In the genomic region with DNA sequence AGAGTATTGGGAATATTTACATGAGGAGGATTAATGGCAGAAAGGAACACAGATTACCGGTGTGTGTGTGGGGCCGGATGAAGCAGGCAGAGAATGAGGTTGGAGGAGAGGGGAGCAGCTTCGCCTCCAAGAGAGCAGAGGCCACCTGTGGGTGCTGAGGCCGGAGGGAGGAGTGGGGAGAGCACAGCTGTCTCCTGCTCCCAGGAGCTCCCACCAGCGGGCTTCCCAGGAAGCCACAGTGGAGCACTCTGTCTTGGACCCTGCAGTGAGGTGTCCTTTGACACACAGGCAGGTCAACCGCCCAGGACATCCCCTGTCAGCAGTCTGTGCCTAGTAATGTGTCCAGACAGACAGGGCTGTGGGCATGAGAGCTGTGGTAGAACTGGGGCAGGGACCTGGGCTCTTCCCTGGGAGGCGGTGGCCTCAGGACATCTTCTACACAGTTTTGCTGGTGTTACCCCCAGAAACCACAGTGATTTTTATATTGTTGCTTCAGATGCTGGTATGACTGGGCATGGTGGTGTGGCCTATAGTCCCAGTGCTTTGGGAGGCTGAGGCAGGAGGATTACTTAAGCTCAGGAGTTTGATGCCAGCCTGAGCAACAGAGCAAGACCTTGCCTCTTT, we compare ENCODE assay signal across 26 cellular contexts. TPM values are rescaled to one million over a fixed set of nuclear protein-coding genes. Genes with fewer than 3 reads are reported as not detected.
DNase-seq lines count a peak whose midpoint lies in the region; ATAC-seq and TF ChIP-seq lines count a peak whose summit lies in the region.
"Had no signal": no experiment of that assay in that cellular context is flagged by ENCODE, and none has a peak within 500 bp of the region (broad histone marks: within the 10 kb centered on the region; RNA-seq: fewer than 3 reads in every experiment).

No MANE protein-coding gene starts in this region.

- H3K4me3 Mint-ChIP-seq in activated CD4-positive, alpha-beta T cell treated with anti-CD3 and anti-CD28 coated beads for 36 hours: no peak overlapping the region
- H3K4me3 Mint-ChIP-seq in glutamatergic neuron (ENCODE audit: unreplicated experiment) (no peak overlapping the region), type B pancreatic cell (no peak overlapping the region)
- H3K4me3 Mint-ChIP-seq: CD4-positive, alpha-beta T cell; T-cell had no signal

- ATAC-seq in activated CD4-positive, alpha-beta T cell treated with anti-CD3 and anti-CD28 coated beads for 36 hours: no peak
- no peak for ATAC-seq in Right ventricle myocardium inferior
- ATAC-seq in left ventricle myocardium superior: no peak
- ATAC-seq in HG03342 (IDR thresholded peaks at IDR 0.05; ENCODE audit: unreplicated experiment): no peak
- ATAC-seq: heart left ventricle, psoas muscle, T-cell had no signal

- POLR2A ChIA-PET in activated CD4-positive, alpha-beta T cell treated with anti-CD3 and anti-CD28 coated beads for 36 hours (lab: Charles Lee): no interaction called here

- peaks cover 14% of the 10 kb centered on the region for H3K4me1 Mint-ChIP-seq in activated CD4-positive, alpha-beta T cell treated with anti-CD3 and anti-CD28 coated beads for 36 hours
- H3K4me1 Mint-ChIP-seq in glutamatergic neuron (ENCODE audit: low read depth, unreplicated experiment) (peaks cover 12% of the 10 kb centered on the region), type B pancreatic cell (ENCODE audit: unreplicated experiment) (no peaks in the 10 kb centered on the region)

- DNase-seq in activated CD4-positive, alpha-beta T cell treated with anti-CD3 and anti-CD28 coated beads for 36 hours: no peak
- DNase-seq in activated CD4-positive, alpha-beta T cell treated with anti-CD3 and anti-CD28 coated beads for 4 hours: no peak
- peak; percentile 35 for DNase-seq in Right ventricle myocardium inferior (ENCODE audit: missing footprints)
- no peak for DNase-seq in left ventricle myocardium superior
- DNase-seq in glutamatergic neuron: no peak
- no peak for DNase-seq in type B pancreatic cell (ENCODE audit: extremely low spot score, unreplicated experiment)
- DNase-seq in effector CD8-positive, alpha-beta T cell (lab: John Stamatoyannopoulos, UW): no peak
- DNase-seq: 8988T; activated CD4-positive, alpha-beta T cell treated with anti-CD3 and anti-CD28 coated beads for 48 hours; anterior cingulate cortex; CD4-positive, alpha-beta T cell; cortex of kidney; DMS 273 treated with DMSO at 0.1 percent for 48 hours; EL; heart left ventricle; kidney; NCI-H1436; NCI-H446 treated with DMSO at 0.1 percent for 48 hours; RPMI8226; sigmoid colon; stimulated activated CD4-positive, alpha-beta T cell treated with anti-CD3 and anti-CD28 coated beads, Interleukin-15, amount 100 ng/mL, for 24 hours; stomach; T-cell had no signal

- H3K9me3 Mint-ChIP-seq in activated CD4-positive, alpha-beta T cell treated with anti-CD3 and anti-CD28 coated beads for 36 hours (ENCODE audit: low read depth): no peaks in the 10 kb centered on the region
- H3K9me3 Mint-ChIP-seq in glutamatergic neuron (ENCODE audit: unreplicated experiment): peaks cover 2% of the 10 kb centered on the region
- no peaks in the 10 kb centered on the region for H3K9me3 Mint-ChIP-seq in type B pancreatic cell
- H3K9me3 Mint-ChIP-seq: CD4-positive, alpha-beta T cell; T-cell had no signal

- CTCF ChIA-PET in activated CD4-positive, alpha-beta T cell treated with anti-CD3 and anti-CD28 coated beads for 36 hours (lab: Charles Lee): interaction anchor here (0.6 kb wide), 1 partner anchor 409 kb away, joined by 3 read pairs; no protein-coding TSS in a partner anchor

- peak overlapping the region; percentile 17 for H3K27ac Mint-ChIP-seq in activated CD4-positive, alpha-beta T cell treated with anti-CD3 and anti-CD28 coated beads for 36 hours
- H3K27ac Mint-ChIP-seq in glutamatergic neuron (ENCODE audit: unreplicated experiment): peak overlapping the region; percentile 50
- peak overlapping the region; percentile 18 for H3K27ac Mint-ChIP-seq in type B pancreatic cell

- H3K36me3 Mint-ChIP-seq in activated CD4-positive, alpha-beta T cell treated with anti-CD3 and anti-CD28 coated beads for 36 hours (ENCODE audit: low read depth): peaks cover 49% of the 10 kb centered on the region
- H3K36me3 Mint-ChIP-seq in glutamatergic neuron (ENCODE audit: unreplicated experiment) (peaks cover 20% of the 10 kb centered on the region), type B pancreatic cell (peaks cover 17% of the 10 kb centered on the region)

- TF ChIP-seq CTCF in glutamatergic neuron (IDR thresholded peaks at IDR 0.05; ENCODE audit: partially characterized antibody, unreplicated experiment): no peak
- TF ChIP-seq CTCF in type B pancreatic cell (conservative IDR thresholded peaks at IDR 0.05): no peak

- H3K27me3 Mint-ChIP-seq in activated CD4-positive, alpha-beta T cell treated with anti-CD3 and anti-CD28 coated beads for 36 hours: no peaks in the 10 kb centered on the region
- H3K27me3 Mint-ChIP-seq in glutamatergic neuron (ENCODE audit: unreplicated experiment) (peaks cover 8% of the 10 kb centered on the region), type B pancreatic cell (no peaks in the 10 kb centered on the region)
- H3K27me3 Mint-ChIP-seq: CD4-positive, alpha-beta T cell; T-cell had no signal

- intact Hi-C loops in activated CD4-positive, alpha-beta T cell treated with anti-CD3 and anti-CD28 coated beads for 36 hours (cut with DNase I, micrococcal nuclease): no loop called here
- intact Hi-C loops in Right ventricle myocardium inferior (cut with DNase I) (no loop called here), left ventricle myocardium superior (cut with micrococcal nuclease) (no loop called here)

RNA-seq across cellular contexts. Expression of a gene that starts 18.5 kb away (rescaled TPM):
- total RNA-seq in activated CD4-positive, alpha-beta T cell treated with anti-CD3 and anti-CD28 coated beads for 36 hours: under 1 TPM; 0.23 to 0.53 TPM
- total RNA-seq in Right ventricle myocardium inferior: 0.14 TPM
- total RNA-seq in left ventricle myocardium superior: not detected
- total RNA-seq in glutamatergic neuron (ENCODE audit: unreplicated experiment): 0.34 TPM
- total RNA-seq in type B pancreatic cell (ENCODE audit: low replicate concordance): 18.3 and 51.7 TPM in 2 replicates
- total RNA-seq: psoas muscle, sigmoid colon, SK-MEL-5 had no signal

Comparison
In these comparisons a context has a peak if more than half of its experiments do, and no peak if none do; other contexts are left out.
1. RNA of a gene that starts 18.5 kb away (total RNA-seq): 18.3 to 51.7 TPM in type B pancreatic cell; 0.23 to 0.53 TPM in activated CD4-positive, alpha-beta T cell treated with anti-CD3 and anti-CD28 coated beads for 36 hours, 0.34 TPM in glutamatergic neuron (single experiment), 0.14 TPM in Right ventricle myocardium inferior (single experiment) and not detected in left ventricle myocardium superior (single experiment); every median in the first group is over 10 times any median in the second.
2. Peak in every context shown above with its lines, with median percentiles within 50 percentile points of each other: H3K27ac Mint-ChIP-seq.